In genomic region chr14:92986254-92987147, GRCh38 we compare ENCODE assay signal across 9 cellular contexts.
DNase-seq lines count a peak whose midpoint lies in the region; ATAC-seq lines count a peak whose summit lies in the region.
"Had no signal": no experiment of that assay in that cellular context is flagged by ENCODE, and none has a peak within 500 bp of the region (broad histone marks: within the 10 kb centered on the region; RNA-seq: fewer than 3 reads in every experiment).

No MANE protein-coding gene starts in this region.

- H3K36me3 ChIP-seq in SJSA1: peaks cover 11% of the 10 kb centered on the region

- H3K4me3 ChIP-seq in SJSA1: no peak overlapping the region
- no peak overlapping the region for H3K4me3 ChIP-seq in skeletal muscle cell (ENCODE audit: low read depth, low read length)

- H3K27ac ChIP-seq in SJSA1: peak overlapping the region; percentile 30

- H3K9me3 ChIP-seq in SJSA1 (replicated peaks): no peaks in the 10 kb centered on the region

- ATAC-seq in GM21423 (IDR thresholded peaks at IDR 0.05; ENCODE audit: unreplicated experiment) (no peak), HG03439 (IDR thresholded peaks at IDR 0.05; ENCODE audit: unreplicated experiment) (no peak), GM19395 (IDR thresholded peaks at IDR 0.05; ENCODE audit: unreplicated experiment) (no peak)
- ATAC-seq: activated T-cell treated with anti-CD3 and anti-CD28 coated beads, Interleukin-2, amount 50 U/mL, for 4 hours had no signal

- peaks cover 48% of the 10 kb centered on the region for H3K4me1 ChIP-seq in SJSA1 (replicated peaks)

- peak; percentile 82 for DNase-seq in EL
- peak; percentile 74 to 75 for DNase-seq in SJSA1 (ENCODE audit: low read depth in 1 of 2, low spot score in 2 of 2)
- DNase-seq in glomerular visceral epithelial cell (ENCODE audit: extremely low spot score): peak; percentile 47
- DNase-seq in skeletal muscle cell (ENCODE audit: low read depth): peak; percentile 40
- no peak for DNase-seq in NOMO-1 treated with DMSO at 0.1 percent for 48 hours (lab: John Stamatoyannopoulos, UW; ENCODE audit: unreplicated experiment)
- DNase-seq: activated T-cell treated with anti-CD3 and anti-CD28 coated beads, Interleukin-2, amount 50 U/mL, for 4 hours had no signal

- no peaks in the 10 kb centered on the region for H3K27me3 ChIP-seq in SJSA1 (replicated peaks)
